ENCODE assay signal across 11 cellular contexts in the genomic region with DNA sequence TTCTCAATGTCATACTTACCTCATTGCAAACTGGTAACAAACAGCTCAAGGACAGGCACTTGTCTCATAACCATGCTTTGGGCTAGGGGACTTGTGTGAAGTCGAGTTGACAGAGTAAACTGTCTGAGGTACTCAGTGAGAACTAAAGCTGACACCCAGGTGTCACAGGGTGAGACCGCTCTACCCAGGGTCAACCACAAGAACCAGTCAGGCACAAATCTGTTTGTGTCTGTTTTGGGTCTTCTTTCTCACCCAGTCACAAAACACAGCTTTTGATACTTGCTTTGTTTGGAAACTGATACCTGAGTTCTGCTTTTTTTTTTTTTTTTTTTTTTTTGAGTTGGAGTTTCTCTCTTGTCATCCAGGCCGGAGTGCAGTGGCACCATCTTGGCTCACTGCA.
DNase-seq lines count a peak whose midpoint lies in the region; ATAC-seq lines count a peak whose summit lies in the region.
"Had no signal": no experiment of that assay in that cellular context is flagged by ENCODE, and none has a peak within 500 bp of the region (broad histone marks: within the 10 kb centered on the region; RNA-seq: fewer than 3 reads in every experiment).

No MANE protein-coding gene starts in this region.

- DNase-seq in memory B cell (ENCODE audit: low spot score in 2 of 2) (peak in 1 of 2 donors; percentile 2), CD1c-positive myeloid dendritic cell (ENCODE audit: extremely low spot score) (no peak), OCI-M2 (lab: John Stamatoyannopoulos, UW; ENCODE audit: unreplicated experiment) (no peak), NCI-H748 treated with DMSO at 0.1 percent for 48 hours (lab: John Stamatoyannopoulos, UW) (no peak)
- no peak for DNase-seq in activated CD4-positive, alpha-beta T cell treated with anti-CD3 and anti-CD28 coated beads, Interleukin-2, amount 50 U/mL, for 4 hours
- DNase-seq: caudate nucleus had no signal

- ATAC-seq in GM19023 (IDR thresholded peaks at IDR 0.05; ENCODE audit: unreplicated experiment) = peak; percentile 93
- ATAC-seq in GM21717 (IDR thresholded peaks at IDR 0.05; ENCODE audit: unreplicated experiment) = peak; percentile 97
- ATAC-seq in HG03139 (IDR thresholded peaks at IDR 0.05; ENCODE audit: unreplicated experiment) = peak; percentile 90
- peak; percentile 93 for ATAC-seq in memory B cell (ENCODE audit: low read depth)

- H3K27ac Mint-ChIP-seq in memory B cell = no peak overlapping the region
- H3K27ac Mint-ChIP-seq: activated T-helper 1 cell treated with anti-CD3 and anti-CD28 coated beads, Interleukin-12 subunit alpha, Interleukin-12 subunit beta, Interleukin-2, Interleukin-4 antibody, amounts not matched to agents 30 ng/mL and 10 ng/mL and 1 ng/mL, durations not matched to agents 14 hours and 24 hours and 36 hours had no signal

- no peak overlapping the region for H3K4me3 Mint-ChIP-seq in memory B cell
- H3K4me3 Mint-ChIP-seq: activated T-helper 1 cell treated with anti-CD3 and anti-CD28 coated beads, Interleukin-12 subunit alpha, Interleukin-12 subunit beta, Interleukin-2, Interleukin-4 antibody, amounts not matched to agents 30 ng/mL and 10 ng/mL and 1 ng/mL, durations not matched to agents 14 hours and 24 hours and 36 hours had no signal

- H3K4me1 Mint-ChIP-seq in memory B cell = peaks cover 13% of the 10 kb centered on the region

- H3K36me3 Mint-ChIP-seq in memory B cell = peaks cover 19% of the 10 kb centered on the region

- H3K9me3 Mint-ChIP-seq in memory B cell = peaks cover 4% of the 10 kb centered on the region

- H3K27me3 Mint-ChIP-seq in memory B cell = no peaks in the 10 kb centered on the region
- H3K27me3 Mint-ChIP-seq: IgD-negative memory B cell had no signal
